8 cellular contexts compared by ENCODE assay signal in genomic region chrX:1391707-1392375, GRCh38. TPM values are rescaled to one million over a fixed set of nuclear protein-coding genes. Genes with fewer than 3 reads are reported as not detected.
DNase-seq lines count a peak whose midpoint lies in the region; ATAC-seq and TF ChIP-seq lines count a peak whose summit lies in the region.

Gene SLC25A6 (minus strand): TSS chrX:1392113. CDS start chrX:1392009, 104 bp downstream.

- H3K27me3 ChIP-seq in colonic mucosa, result no peaks in the 10 kb centered on the region
- H3K27me3 ChIP-seq in liver (ENCODE audit: control insufficient read depth in 4 of 4, insufficient read depth in 4 of 4, low read length in 3 of 4), result no peaks in the 10 kb centered on the region

- H3K4me3 ChIP-seq in colonic mucosa (peak within 1 kb of the TSS; percentile 93), liver (ENCODE audit: low read depth in 1 of 3, low read length in 3 of 3) (peak within 1 kb of the TSS; percentile 75 to 100 (median 99))

- peaks cover 53% of the 10 kb centered on the region for H3K4me1 Mint-ChIP-seq in WTC11

- ATAC-seq in GM19023 (IDR thresholded peaks at IDR 0.05; ENCODE audit: unreplicated experiment), result peak; percentile 92
- peak; percentile 94 for ATAC-seq in HG03342 (IDR thresholded peaks at IDR 0.05; ENCODE audit: unreplicated experiment)
- ATAC-seq in WTC11, result peak; percentile 94

- POLR2A ChIA-PET in WTC11 (lab: Charles Lee), result no interaction called here

- no peaks in the 10 kb centered on the region for H3K9me3 ChIP-seq in colonic mucosa
- H3K9me3 ChIP-seq in liver (ENCODE audit: control insufficient read depth in 4 of 4, low read length in 3 of 4), result no peaks in the 10 kb centered on the region

- intact Hi-C loops in colonic mucosa (cut with DNase I), result loop anchor here (10.0 kb wide), 1 partner anchor 203 kb away; the partner anchor contains the start of gene AKAP17A

- TF ChIP-seq CTCF in 22Rv1 (IDR thresholded peaks at IDR 0.05) (0 out of 2 replicates have a peak, but pooled peaks have one; percentile 12), WTC11 (IDR thresholded peaks at IDR 0.05) (no peak), colonic mucosa (IDR thresholded peaks at IDR 0.05) (no peak), liver (IDR thresholded peaks at IDR 0.05; ENCODE audit: low read depth, low read length, missing input control) (no peak)

- peak within 1 kb of the TSS; percentile 99 for H3K27ac ChIP-seq in 22Rv1
- peak within 1 kb of the TSS; percentile 96 for H3K27ac ChIP-seq in colonic mucosa
- peak within 1 kb of the TSS; percentile 98 to 99 for H3K27ac ChIP-seq in liver (ENCODE audit: low read depth in 1 of 2, low read length in 2 of 2)

- H3K9ac ChIP-seq in colonic mucosa (ENCODE audit: low read depth in 2 of 2, low read length in 2 of 2) (peak within 1 kb of the TSS; percentile 99), liver (ENCODE audit: low read depth in 1 of 2, low read length in 2 of 2) (peak within 1 kb of the TSS; percentile 95 to 98)

- H3K9me3 Mint-ChIP-seq in WTC11, result no peaks in the 10 kb centered on the region

- H3K4me3 Mint-ChIP-seq in WTC11, result peak within 1 kb of the TSS; percentile 93

- peak; percentile 100 for DNase-seq in WTC11 (ENCODE audit: low spot score)
- DNase-seq in colonic mucosa, result peak; percentile 99
- peak; percentile 99 to 100 for DNase-seq in stimulated activated CD4-positive, alpha-beta T cell treated with anti-CD3 and anti-CD28 coated beads, Interleukin-4, amount 100 ng/mL, for 48 hours (ENCODE audit: low read depth in 2 of 2)
- DNase-seq in NCI-H1417 (lab: John Stamatoyannopoulos, UW), result no peak

- TF ChIP-seq RAD21 in liver (IDR thresholded peaks at IDR 0.05), result no peak

- under 1% methylated on average over 90 of the region's 90 CpGs for WGBS in liver

- H3K36me3 Mint-ChIP-seq in WTC11, result peaks cover 57% of the 10 kb centered on the region

- peak within 1 kb of the TSS; percentile 96 for H3K27ac Mint-ChIP-seq in WTC11

- CTCF ChIA-PET in WTC11 (lab: Charles Lee), result no interaction called here

- H3K36me3 ChIP-seq in colonic mucosa (peaks cover 23% of the 10 kb centered on the region), liver (ENCODE audit: control insufficient read depth in 4 of 4, insufficient read depth in 3 of 4, low read depth in 1 of 4, low read length in 3 of 4) (peaks cover 15 to 40% (median 31%) of the 10 kb centered on the region in 4 donors)

- H3K4me1 ChIP-seq in colonic mucosa, result peaks cover 5% of the 10 kb centered on the region
- H3K4me1 ChIP-seq in liver (ENCODE audit: control insufficient read depth in 4 of 4, insufficient read depth in 4 of 4, low read length in 3 of 4), result peaks cover 5 to 36% (median 26%) of the 10 kb centered on the region in 4 donors

- no peaks in the 10 kb centered on the region for H3K27me3 Mint-ChIP-seq in WTC11 (ENCODE audit: low read depth)

TF ChIP-seq in WTC11, 78 proteins besides CTCF, POLR2A, EP300 and RAD21 (continues in another document):
- TF ChIP-seq TP53 (CRISPR knock-in tag; IDR thresholded peaks at IDR 0.05) (no peak), USF1 (CRISPR knock-in tag; IDR thresholded peaks at IDR 0.05) (peak; percentile 98), ARID4B (CRISPR knock-in tag; IDR thresholded peaks at IDR 0.05; ENCODE audit: borderline replicate concordance) (peak; percentile 81), KAT7 (CRISPR knock-in tag; IDR thresholded peaks at IDR 0.05; ENCODE audit: borderline replicate concordance) (peak; percentile 81), ZNF396 (CRISPR knock-in tag; IDR thresholded peaks at IDR 0.05; ENCODE audit: borderline replicate concordance) (no peak)

TF ChIP-seq in liver, 16 proteins besides CTCF, POLR2A, EP300 and RAD21:
- TF ChIP-seq HNF4G (IDR thresholded peaks at IDR 0.05), result no peak
- no peak for TF ChIP-seq ZBTB33 (IDR thresholded peaks at IDR 0.05)
- no peak for TF ChIP-seq YY1 (IDR thresholded peaks at IDR 0.05)
- no peak for TF ChIP-seq NR2F2 (IDR thresholded peaks at IDR 0.05)
- peak; percentile 91 to 99 for TF ChIP-seq EGR1 (IDR thresholded peaks at IDR 0.05; ENCODE audit: low read depth in 2 of 2)
- no peak for TF ChIP-seq HNF4A (conservative IDR thresholded peaks at IDR 0.05)
- no peak for TF ChIP-seq ATF3 (IDR thresholded peaks at IDR 0.05)
- TF ChIP-seq FOXA1 (IDR thresholded peaks at IDR 0.05), result no peak
- no peak for TF ChIP-seq RXRA (IDR thresholded peaks at IDR 0.05)
- TF ChIP-seq JUND (IDR thresholded peaks at IDR 0.05), result no peak
- peak; percentile 65 for TF ChIP-seq SP1 (IDR thresholded peaks at IDR 0.05)
- TF ChIP-seq REST (IDR thresholded peaks at IDR 0.05), result peak; percentile 70
- TF ChIP-seq GABPA (IDR thresholded peaks at IDR 0.05 in 1 of 2, conservative IDR thresholded peaks at IDR 0.05 in 1 of 2), result peak in 1 of 2 donors; percentile 88
- TF ChIP-seq MAX (IDR thresholded peaks at IDR 0.05), result no peak
- no peak for TF ChIP-seq FOXA2 (IDR thresholded peaks at IDR 0.05)
- no peak for TF ChIP-seq TAF1 (conservative IDR thresholded peaks at IDR 0.05)

RNA-seq across cellular contexts. Expression of gene SLC25A6, which starts in this region (rescaled TPM):
- total RNA-seq in WTC11 (2021) (627 to 722 TPM (median 720 TPM) in 3 replicates), colonic mucosa (100 to 1,000 TPM; 419 to 474 TPM), liver (100 to 1,000 TPM in 1 of 2 donors, 10 to 100 TPM in 1; 44.8 to 110 TPM)
- polyA plus RNA-seq in liver, result 10 to 100 TPM; 48.6 to 79.4 TPM

Comparison
In these comparisons a context has a peak if more than half of its experiments do, and no peak if none do; other contexts are left out.
1. DNase-seq: peak in WTC11 (single experiment), colonic mucosa (single experiment) and stimulated activated CD4-positive, alpha-beta T cell treated with anti-CD3 and anti-CD28 coated beads, Interleukin-4, amount 100 ng/mL, for 48 hours (2 of 2); none in NCI-H1417 (0 of 3).
2. Peak in every context shown above with its lines, with median percentiles within 50 percentile points of each other: H3K27ac ChIP-seq and ATAC-seq.